Comparison of ENCODE assay signal across 19 cellular contexts in genomic region chr12:92810370-92810769, GRCh38.
DNase-seq lines count a peak whose midpoint lies in the region; ATAC-seq and TF ChIP-seq lines count a peak whose summit lies in the region.
"Had no signal": no experiment of that assay in that cellular context is flagged by ENCODE, and none has a peak within 500 bp of the region (broad histone marks: within the 10 kb centered on the region; RNA-seq: fewer than 3 reads in every experiment).

No MANE protein-coding gene starts in this region.

- peaks cover 6% of the 10 kb centered on the region for H3K9me3 Mint-ChIP-seq in nephron progenitor cell

- no peak overlapping the region for H3K14ac ChIP-seq in trophoblast cell (ENCODE audit: low read length)

- no peaks in the 10 kb centered on the region for H3K4me1 Mint-ChIP-seq in nephron progenitor cell
- H3K4me1 Mint-ChIP-seq: activated CD4-positive, alpha-beta T cell treated with anti-CD3 and anti-CD28 coated beads, Interleukin-2, amount 10 ng/mL, durations not matched to agents 24 days and 14 days; activated naive CD8-positive, alpha-beta T cell treated with anti-CD3 and anti-CD28 coated beads, Interleukin-2, amount 10 ng/mL, durations not matched to agents 7 days and 5 days had no signal

- H3F3A ChIP-seq in SU-DHL-6 (ENCODE audit: insufficient read depth) = peaks cover 6% of the 10 kb centered on the region; the same call in 1 of the 2 replicates

- H3K27me3 Mint-ChIP-seq in nephron progenitor cell (ENCODE audit: low read depth, poor library complexity) = no peaks in the 10 kb centered on the region
- H3K27me3 Mint-ChIP-seq: activated CD4-positive, alpha-beta T cell treated with anti-CD3 and anti-CD28 coated beads, Interleukin-2, amount 10 ng/mL, durations not matched to agents 24 days and 14 days; activated naive CD8-positive, alpha-beta T cell treated with anti-CD3 and anti-CD28 coated beads, Interleukin-2, amount 10 ng/mL, durations not matched to agents 7 days and 5 days; naive thymus-derived CD4-positive, alpha-beta T cell had no signal

- H3K27me3 ChIP-seq in SU-DHL-6 (ENCODE audit: low read length) = no peaks in the 10 kb centered on the region
- no peaks in the 10 kb centered on the region for H3K27me3 ChIP-seq in testis
- no peaks in the 10 kb centered on the region for H3K27me3 ChIP-seq in trophoblast cell (ENCODE audit: insufficient read depth, low read length)
- H3K27me3 ChIP-seq: cardiac muscle cell had no signal

- H3K27ac Mint-ChIP-seq in nephron progenitor cell = no peak overlapping the region
- H3K27ac Mint-ChIP-seq: activated CD4-positive, alpha-beta T cell treated with anti-CD3 and anti-CD28 coated beads, Interleukin-2, amount 10 ng/mL, durations not matched to agents 24 days and 14 days; activated naive CD8-positive, alpha-beta T cell treated with anti-CD3 and anti-CD28 coated beads, Interleukin-2, amount 10 ng/mL, durations not matched to agents 7 days and 5 days; naive thymus-derived CD4-positive, alpha-beta T cell had no signal

- H3K9me3 ChIP-seq in SU-DHL-6 (ENCODE audit: insufficient read depth, low read length) (no peaks in the 10 kb centered on the region), testis (no peaks in the 10 kb centered on the region), trophoblast cell (ENCODE audit: insufficient read depth, low read depth, low read length) (no peaks in the 10 kb centered on the region)
- H3K9me3 ChIP-seq: psoas muscle had no signal

- H3K4me1 ChIP-seq in testis (no peaks in the 10 kb centered on the region), trophoblast cell (ENCODE audit: control insufficient read depth in 1 of 2, insufficient read depth in 2 of 2, low read length in 2 of 2) (no peaks in the 10 kb centered on the region)
- H3K4me1 ChIP-seq: psoas muscle had no signal

- intact Hi-C loops in testis (cut with DNase I; ENCODE audit: low total_unique reads) = no loop called here

- no peak overlapping the region for H4K12ac ChIP-seq in trophoblast cell (ENCODE audit: low read depth, low read length)

- peaks cover 57% of the 10 kb centered on the region for H3K36me3 Mint-ChIP-seq in nephron progenitor cell (ENCODE audit: low read depth)

- TF ChIP-seq POLR2A in GM18505 (IDR thresholded peaks at IDR 0.05; ENCODE audit: borderline replicate concordance, extremely low read depth, insufficient read depth, insufficient read length) (no peak), testis (IDR thresholded peaks at IDR 0.05) (no peak)

- no peaks in the 10 kb centered on the region for H4K20me1 ChIP-seq in SU-DHL-6 (ENCODE audit: low read depth, low read length)

- 91 to 92% methylated on average over 4 of the region's 4 CpGs for WGBS in testis, 2 donors
- no CpG with 5 or more reads among the region's 4 CpGs for WGBS in trophoblast cell (ENCODE audit: extremely low coverage, insufficient coverage, insufficient read length)

- H4K91ac ChIP-seq in trophoblast cell (ENCODE audit: low read depth, low read length) = no peak overlapping the region

- no peak overlapping the region for H3K4me3 Mint-ChIP-seq in nephron progenitor cell
- H3K4me3 Mint-ChIP-seq: activated CD4-positive, alpha-beta T cell treated with anti-CD3 and anti-CD28 coated beads, Interleukin-2, amount 10 ng/mL, durations not matched to agents 24 days and 14 days; activated naive CD8-positive, alpha-beta T cell treated with anti-CD3 and anti-CD28 coated beads, Interleukin-2, amount 10 ng/mL, durations not matched to agents 7 days and 5 days; naive thymus-derived CD4-positive, alpha-beta T cell had no signal

- no peaks in the 10 kb centered on the region for H3K79me1 ChIP-seq in trophoblast cell (ENCODE audit: low read length)

- no peak overlapping the region for H2BK5ac ChIP-seq in trophoblast cell (ENCODE audit: low read depth, low read length, poor library complexity)

- no peak overlapping the region for H2BK120ac ChIP-seq in trophoblast cell (ENCODE audit: insufficient read depth, low read length, poor library complexity)

- H4K8ac ChIP-seq in trophoblast cell (ENCODE audit: low read depth, low read length) = no peak overlapping the region

- H3K9ac ChIP-seq in SU-DHL-6 (ENCODE audit: low read length) (no peak overlapping the region), trophoblast cell (ENCODE audit: low read length) (no peak overlapping the region)

- H3K4me3 ChIP-seq in SU-DHL-6 (ENCODE audit: insufficient read depth, low read length, poor library complexity, severe bottlenecking) (peak overlapping the region; percentile 15), testis (no peak overlapping the region), trophoblast cell (ENCODE audit: low read depth, low read length) (no peak overlapping the region)
- H3K4me3 ChIP-seq: cardiac muscle cell, psoas muscle had no signal

- no peak overlapping the region for H3K18ac ChIP-seq in trophoblast cell (ENCODE audit: low read length)

- H3K27ac ChIP-seq in SU-DHL-6 (ENCODE audit: low read depth, low read length) (peak overlapping the region; percentile 63; the same call in 1 of the 2 replicates), testis (no peak overlapping the region), trophoblast cell (ENCODE audit: low read depth, low read length) (no peak overlapping the region)
- H3K27ac ChIP-seq: cardiac muscle cell, psoas muscle had no signal

- DNase-seq in nephron progenitor cell (no peak), testis (no peak), inferior parietal cortex (ENCODE audit: extremely low spot score) (no peak), trophoblast cell (no peak)
- DNase-seq: activated CD4-positive, alpha-beta T cell treated with anti-CD3 and anti-CD28 coated beads, Interleukin-2, amount 10 ng/mL, durations not matched to agents 24 days and 14 days; activated naive CD8-positive, alpha-beta T cell treated with anti-CD3 and anti-CD28 coated beads, Interleukin-2, amount 10 ng/mL, durations not matched to agents 7 days and 5 days; activated T-cell treated with anti-CD3 and anti-CD28 coated beads, Interleukin-2, amount 50 U/mL, for 1 hour; AML-193; DMS 273 treated with DMSO at 0.1 percent for 48 hours; effector memory CD4-positive, alpha-beta T cell; naive thymus-derived CD4-positive, alpha-beta T cell; NCI-H2171 treated with DMSO at 0.1 percent for 48 hours; psoas muscle; Right ventricle myocardium superior had no signal

- H3K4me2 ChIP-seq in SU-DHL-6 (ENCODE audit: low read depth, low read length, poor library complexity, severe bottlenecking) (peak overlapping the region; percentile 53), trophoblast cell (ENCODE audit: low read length) (no peak overlapping the region)

- TF ChIP-seq CTCF in SU-DHL-6 (IDR thresholded peaks at IDR 0.05; ENCODE audit: insufficient read depth, low read length, poor library complexity, severe bottlenecking) = no peak
- no peak for TF ChIP-seq CTCF in nephron progenitor cell (IDR thresholded peaks at IDR 0.05)
- TF ChIP-seq CTCF in testis (IDR thresholded peaks at IDR 0.05) = no peak

- no peak overlapping the region for H3K4ac ChIP-seq in trophoblast cell (ENCODE audit: low read depth, low read length)

- no peaks in the 10 kb centered on the region for H3K79me2 ChIP-seq in SU-DHL-6 (ENCODE audit: insufficient read depth, low read length)
- no peaks in the 10 kb centered on the region for H3K79me2 ChIP-seq in trophoblast cell (ENCODE audit: control insufficient read depth, insufficient read depth, low read length, poor library complexity)

- peaks cover 20% of the 10 kb centered on the region; the same call in 1 of the 2 replicates for H3K36me3 ChIP-seq in SU-DHL-6 (ENCODE audit: low read length)
- no peaks in the 10 kb centered on the region for H3K36me3 ChIP-seq in testis (ENCODE audit: low read depth, missing control alignments)
- peaks cover 0 to 4% of the 10 kb centered on the region in 2 experiments for H3K36me3 ChIP-seq in trophoblast cell (ENCODE audit: control insufficient read depth in 1 of 2, insufficient read depth in 2 of 2, low read length in 2 of 2)

- no peak overlapping the region for H2AFZ ChIP-seq in SU-DHL-6 (ENCODE audit: low read depth, low read length, severe bottlenecking)
- H2AFZ ChIP-seq in trophoblast cell (ENCODE audit: insufficient read depth, low read length, poor library complexity) = no peak overlapping the region

- H3K23ac ChIP-seq in trophoblast cell (ENCODE audit: low read length) = no peak overlapping the region

- H2BK12ac ChIP-seq in trophoblast cell (ENCODE audit: low read length) = no peak overlapping the region

- no peak overlapping the region for H2AK5ac ChIP-seq in trophoblast cell (ENCODE audit: low read length)

- ATAC-seq in GM18505 (IDR thresholded peaks at IDR 0.05; ENCODE audit: unreplicated experiment) = peak; percentile 85
- ATAC-seq in GM21423 (IDR thresholded peaks at IDR 0.05; ENCODE audit: unreplicated experiment) = peak; percentile 85
- ATAC-seq in HG03039 (IDR thresholded peaks at IDR 0.05; ENCODE audit: unreplicated experiment) = peak; percentile 58
- ATAC-seq: naive thymus-derived CD4-positive, alpha-beta T cell; psoas muscle had no signal

- no peaks in the 10 kb centered on the region for H3K9me2 ChIP-seq in SU-DHL-6 (replicated peaks; ENCODE audit: insufficient read depth, low read length)
